ENCODE assay signal across 8 cellular contexts in the genomic region with DNA sequence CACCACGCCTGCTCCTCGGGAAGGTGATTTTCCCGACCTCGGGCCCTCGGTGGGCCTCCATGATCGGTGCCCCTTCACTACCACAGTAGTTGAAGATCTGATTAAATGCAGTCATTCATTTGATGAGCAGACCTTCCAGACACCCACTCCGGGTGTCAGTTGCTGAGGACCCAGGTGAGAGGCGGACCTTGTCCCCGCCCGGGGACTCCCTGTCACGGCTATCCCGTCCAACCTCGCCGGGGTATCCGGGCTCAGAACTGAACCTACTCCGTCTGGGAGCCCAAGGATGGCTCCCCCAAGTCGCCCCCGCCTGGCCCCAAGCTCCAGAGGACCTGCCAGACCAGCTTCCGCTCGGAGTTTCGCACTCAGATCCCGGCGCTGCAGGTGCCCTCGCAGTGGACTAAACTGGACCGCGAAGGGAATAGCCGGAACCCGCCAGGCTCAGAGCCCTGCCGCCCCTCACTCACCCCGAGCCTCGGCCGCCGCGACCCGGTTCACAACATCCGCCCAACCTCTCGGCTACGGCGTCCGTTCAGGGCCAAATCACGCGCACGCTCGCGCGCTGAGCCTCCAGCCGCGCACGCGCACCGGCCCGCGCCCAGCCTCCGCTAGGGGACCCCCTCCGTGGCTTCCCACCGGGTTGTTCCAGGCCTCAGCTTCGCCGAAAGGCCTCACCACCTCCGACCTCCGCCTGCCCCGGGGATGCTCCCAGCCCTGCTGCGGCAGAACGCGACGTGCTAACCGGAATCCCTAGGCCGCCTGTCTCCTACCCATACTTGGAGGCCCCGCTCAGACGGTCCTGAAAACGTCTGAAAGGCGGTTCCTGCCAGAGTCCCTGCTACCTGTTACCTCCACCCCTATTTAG. TPM values are rescaled to one million over a fixed set of nuclear protein-coding genes. Genes with fewer than 3 reads are reported as not detected.
DNase-seq lines count a peak whose midpoint lies in the region; TF ChIP-seq lines count a peak whose summit lies in the region.

No MANE protein-coding gene starts in this region.

- H3K4me1 Mint-ChIP-seq in HFFc6 (ENCODE audit: low read depth) = no peaks in the 10 kb centered on the region
- H3K4me1 Mint-ChIP-seq in activated naive CD4-positive, alpha-beta T cell treated with anti-CD3 and anti-CD28 coated beads for 36 hours (ENCODE audit: low read depth) = no peaks in the 10 kb centered on the region

- no peaks in the 10 kb centered on the region for H3K27me3 ChIP-seq in SJCRH30

- no peaks in the 10 kb centered on the region for H3K36me3 ChIP-seq in SJCRH30

- no peaks in the 10 kb centered on the region for H3K27me3 Mint-ChIP-seq in HFFc6 (ENCODE audit: insufficient read depth)
- no peaks in the 10 kb centered on the region for H3K27me3 Mint-ChIP-seq in activated naive CD4-positive, alpha-beta T cell treated with anti-CD3 and anti-CD28 coated beads for 36 hours (ENCODE audit: low read depth)

- H3K4me3 ChIP-seq in SJCRH30 = peak overlapping the region; percentile 96

- no peak overlapping the region for H3K4me3 Mint-ChIP-seq in HFFc6
- no peak overlapping the region for H3K4me3 Mint-ChIP-seq in activated naive CD4-positive, alpha-beta T cell treated with anti-CD3 and anti-CD28 coated beads for 36 hours

- TF ChIP-seq CTCF in GM10266 (IDR thresholded peaks at IDR 0.05; ENCODE audit: control insufficient read depth, insufficient read depth, low read depth, missing control alignments) (peak; percentile 47), HFFc6 (IDR thresholded peaks at IDR 0.05) (peak; percentile 75)

- no peaks in the 10 kb centered on the region for H3K9me3 Mint-ChIP-seq in HFFc6
- no peaks in the 10 kb centered on the region for H3K9me3 Mint-ChIP-seq in activated naive CD4-positive, alpha-beta T cell treated with anti-CD3 and anti-CD28 coated beads for 36 hours

- CTCF ChIA-PET in activated naive CD4-positive, alpha-beta T cell treated with anti-CD3 and anti-CD28 coated beads for 36 hours (lab: Charles Lee) = interaction anchor here (0.6 kb wide), 1 partner anchor 63 kb away, joined by 4 read pairs; no protein-coding TSS in a partner anchor

- intact Hi-C loops in activated naive CD4-positive, alpha-beta T cell treated with anti-CD3 and anti-CD28 coated beads for 36 hours (cut with micrococcal nuclease) = no loop called here

- DNase-seq in GM10266 (ENCODE audit: extremely low spot score) = peak; percentile 98
- peak; percentile 96 for DNase-seq in HFFc6
- DNase-seq in MV-4-11 (lab: John Stamatoyannopoulos, UW) = peak; percentile 83
- peak; percentile 99 for DNase-seq in SJCRH30
- DNase-seq in activated naive CD4-positive, alpha-beta T cell treated with anti-CD3 and anti-CD28 coated beads for 36 hours = peak; percentile 98
- DNase-seq in glomerular visceral epithelial cell (ENCODE audit: extremely low spot score) = peak; percentile 91
- peak; percentile 97 for DNase-seq in occipital lobe (lab: John Stamatoyannopoulos, UW)

- H3K27ac Mint-ChIP-seq in HFFc6 = no peak overlapping the region
- no peak overlapping the region for H3K27ac Mint-ChIP-seq in activated naive CD4-positive, alpha-beta T cell treated with anti-CD3 and anti-CD28 coated beads for 36 hours

- H3K36me3 Mint-ChIP-seq in HFFc6 (ENCODE audit: low read depth) = no peaks in the 10 kb centered on the region
- no peaks in the 10 kb centered on the region for H3K36me3 Mint-ChIP-seq in activated naive CD4-positive, alpha-beta T cell treated with anti-CD3 and anti-CD28 coated beads for 36 hours (ENCODE audit: low read depth)

- H3K4me1 ChIP-seq in SJCRH30 = peaks cover 5% of the 10 kb centered on the region

- H3K27ac ChIP-seq in SJCRH30 (peak overlapping the region; percentile 43), temporal lobe (ENCODE audit: low read depth, low read length) (peak overlapping the region; percentile 54)

- no peaks in the 10 kb centered on the region for H3K9me3 ChIP-seq in SJCRH30 (replicated peaks)

RNA-seq across cellular contexts. Expression of gene RNU1-3, which starts 22.3 kb away (rescaled TPM):
- total RNA-seq in HFFc6 (2021; fragmentation: NEBNext Ultra II Directional; extraction: Animal tissue kit (Norgen Biotek cat#: 25700)) = 1,000 to 10,000 TPM; 1,191 to 2,394 (median 1,819) TPM
- under 0.01 TPM in 2 replicates for total RNA-seq in SJCRH30 (2014; rRNA removed; shearing (Covaris generic))
- total RNA-seq in activated naive CD4-positive, alpha-beta T cell treated with anti-CD3 and anti-CD28 coated beads for 36 hours = 1,000 to 10,000 TPM; 1,341 to 1,386 TPM
- under 0.01 TPM for total RNA-seq in occipital lobe
- 73,230 TPM for total RNA-seq in temporal lobe

RNA-seq across cellular contexts. Expression of gene NBPF1, which starts 31.0 kb away (rescaled TPM):
- 10 to 100 TPM; 37.0 to 43.3 (median 39.0) TPM for total RNA-seq in HFFc6 (2021; fragmentation: NEBNext Ultra II Directional; extraction: Animal tissue kit (Norgen Biotek cat#: 25700))
- 63.4 and 65.6 TPM in 2 replicates for total RNA-seq in SJCRH30 (2014; rRNA removed; shearing (Covaris generic))
- 1 to 10 TPM; 1.6 to 1.9 TPM for total RNA-seq in activated naive CD4-positive, alpha-beta T cell treated with anti-CD3 and anti-CD28 coated beads for 36 hours
- total RNA-seq in occipital lobe (84.4 TPM), temporal lobe (82.6 TPM)

Comparison
In these comparisons a context has a peak if more than half of its experiments do, and no peak if none do; other contexts are left out.
1. Peak in every context shown above with its lines: DNase-seq, H3K4me3 ChIP-seq and H3K27ac ChIP-seq.
2. RNA of gene RNU1-3, which starts 22.3 kb away (total RNA-seq): 73,230 TPM in temporal lobe (single experiment), 1,191 to 2,394 TPM in HFFc6 and 1,341 to 1,386 TPM in activated naive CD4-positive, alpha-beta T cell treated with anti-CD3 and anti-CD28 coated beads for 36 hours; under 0.01 TPM in SJCRH30 and under 0.01 TPM in occipital lobe (single experiment); every median in the first group is over 1,000 times any median in the second.
3. RNA of gene NBPF1, which starts 31.0 kb away (total RNA-seq): 84.4 TPM in occipital lobe (single experiment), 82.6 TPM in temporal lobe (single experiment), 63.4 to 65.6 TPM in SJCRH30 and 37.0 to 43.3 TPM in HFFc6; 1.6 to 1.9 TPM in activated naive CD4-positive, alpha-beta T cell treated with anti-CD3 and anti-CD28 coated beads for 36 hours; every median in the first group is over 10 times any median in the second.